ENCODE assay signal across 11 cellular contexts in genomic region chr4:188971125-188971524, GRCh38.
A peak's percentile ranks its signal among the peaks of the same experiment; 100 is the strongest.
DNase-seq lines count a peak whose midpoint lies in the region; ATAC-seq and TF ChIP-seq lines count a peak whose summit lies in the region.
"Had no signal": no experiment of that assay in that cellular context is flagged by ENCODE, and none has a peak within 500 bp of the region (broad histone marks: within the 10 kb centered on the region; RNA-seq: fewer than 3 reads in every experiment).

No MANE protein-coding gene starts in this region.

- no peak overlapping the region for H4K91ac ChIP-seq in neuronal stem cell (ENCODE audit: low read depth, low read length, poor library complexity)

- H3K27ac Mint-ChIP-seq in Calu3 (ENCODE audit: unreplicated experiment), result no peak overlapping the region
- H3K27ac Mint-ChIP-seq: activated naive CD8-positive, alpha-beta T cell treated with anti-CD3 and anti-CD28 coated beads, Interleukin-2, amount 10 ng/mL, durations not matched to agents 7 days and 5 days; T-helper 2 cell treated with Interferon-gamma antibody and Interleukin-4, amounts not matched to agents 5 μg/mL and 100 μg/mL, for 36 hours had no signal

- H3K4me1 Mint-ChIP-seq in Calu3 (ENCODE audit: low read depth, unreplicated experiment), result no peaks in the 10 kb centered on the region
- H3K4me1 Mint-ChIP-seq: activated naive CD8-positive, alpha-beta T cell treated with anti-CD3 and anti-CD28 coated beads, Interleukin-2, amount 10 ng/mL, durations not matched to agents 7 days and 5 days had no signal

- H3K4me3 ChIP-seq in adipocyte (ENCODE audit: low read length) (no peak overlapping the region), right lobe of liver (no peak overlapping the region), neuronal stem cell (ENCODE audit: low read length in 2 of 2) (no peak overlapping the region)
- H3K4me3 ChIP-seq: tibial artery had no signal

- H3K9me3 Mint-ChIP-seq in Calu3 (ENCODE audit: low read depth, unreplicated experiment), result no peaks in the 10 kb centered on the region

- intact Hi-C loops in Calu3 (cut with micrococcal nuclease; ENCODE audit: unreplicated experiment) (loop anchor here (10.0 kb wide), 2 partner anchors 154 to 234 kb away; no protein-coding TSS in a partner anchor), right lobe of liver (cut with DNase I) (no loop called here)

- TF ChIP-seq CTCF in Calu3 (IDR thresholded peaks at IDR 0.05; ENCODE audit: unreplicated experiment), result no peak
- TF ChIP-seq CTCF in right lobe of liver (IDR thresholded peaks at IDR 0.05), result peak; percentile 34 to 54 (median 44)

- no peaks in the 10 kb centered on the region for H3K27me3 Mint-ChIP-seq in Calu3 (ENCODE audit: unreplicated experiment)
- H3K27me3 Mint-ChIP-seq: activated naive CD8-positive, alpha-beta T cell treated with anti-CD3 and anti-CD28 coated beads, Interleukin-2, amount 10 ng/mL, durations not matched to agents 7 days and 5 days had no signal

- H3K9me3 ChIP-seq in adipocyte (ENCODE audit: control insufficient read depth, low read length) (no peaks in the 10 kb centered on the region), right lobe of liver (no peaks in the 10 kb centered on the region), neuronal stem cell (replicated peaks in 1 of 2; ENCODE audit: control insufficient read depth in 2 of 2, insufficient read depth in 1 of 2, low read depth in 1 of 2, low read length in 2 of 2) (peaks cover 0 to 2% of the 10 kb centered on the region in 2 donors)
- H3K9me3 ChIP-seq: tibial artery had no signal

- H4K8ac ChIP-seq in neuronal stem cell (ENCODE audit: low read depth, low read length), result no peak overlapping the region

- H3K27ac ChIP-seq in right lobe of liver, result no peak overlapping the region
- no peak overlapping the region for H3K27ac ChIP-seq in neuronal stem cell (replicated peaks; ENCODE audit: low read length)
- H3K27ac ChIP-seq: tibial artery had no signal

- TF ChIP-seq POLR2A in right lobe of liver (IDR thresholded peaks at IDR 0.05), result no peak

- H3K27me3 ChIP-seq in adipocyte (replicated peaks; ENCODE audit: control insufficient read depth, insufficient read depth, low read length), result no peaks in the 10 kb centered on the region
- H3K27me3 ChIP-seq in right lobe of liver, result no peaks in the 10 kb centered on the region
- H3K27me3 ChIP-seq in neuronal stem cell (ENCODE audit: control insufficient read depth in 3 of 3, insufficient read depth in 3 of 3, low read depth in 1 of 3, low read length in 3 of 3), result no peaks in the 10 kb centered on the region
- H3K27me3 ChIP-seq: tibial artery had no signal

- DNase-seq in Calu3, result peak; percentile 1
- DNase-seq in Kasumi-1 (lab: John Stamatoyannopoulos, UW), result peak; percentile 11 to 48
- peak; percentile 36 for DNase-seq in adipocyte (ENCODE audit: low read depth)
- no peak for DNase-seq in right lobe of liver
- DNase-seq in neuronal stem cell (ENCODE audit: low spot score), result no peak
- no peak for DNase-seq in cerebellar nuclear complex (lab: John Stamatoyannopoulos, UW)
- DNase-seq: activated naive CD8-positive, alpha-beta T cell treated with anti-CD3 and anti-CD28 coated beads, Interleukin-2, amount 10 ng/mL, durations not matched to agents 7 days and 5 days; tibial artery had no signal

- H3K79me1 ChIP-seq in neuronal stem cell (ENCODE audit: low read depth, low read length), result no peaks in the 10 kb centered on the region

- H3K36me3 ChIP-seq in adipocyte (ENCODE audit: control insufficient read depth, insufficient read depth, low read length, severe bottlenecking) (no peaks in the 10 kb centered on the region), right lobe of liver (no peaks in the 10 kb centered on the region), neuronal stem cell (replicated peaks in 1 of 2; ENCODE audit: control insufficient read depth in 2 of 2, insufficient read depth in 2 of 2, low read length in 2 of 2) (no peaks in the 10 kb centered on the region)
- H3K36me3 ChIP-seq: tibial artery had no signal

- no peak overlapping the region for H2AK5ac ChIP-seq in neuronal stem cell (ENCODE audit: low read depth, low read length)

- no peaks in the 10 kb centered on the region for H3K36me3 Mint-ChIP-seq in Calu3 (ENCODE audit: insufficient read depth, unreplicated experiment)
- H3K36me3 Mint-ChIP-seq: activated naive CD8-positive, alpha-beta T cell treated with anti-CD3 and anti-CD28 coated beads, Interleukin-2, amount 10 ng/mL, durations not matched to agents 7 days and 5 days had no signal

- no peak overlapping the region for H2BK5ac ChIP-seq in neuronal stem cell (ENCODE audit: low read length)

- H2BK120ac ChIP-seq in neuronal stem cell (ENCODE audit: low read depth, low read length), result no peak overlapping the region

- H3K4ac ChIP-seq in neuronal stem cell (ENCODE audit: low read length), result no peak overlapping the region

- no peak overlapping the region for H2BK15ac ChIP-seq in neuronal stem cell (ENCODE audit: low read length)

- H3K9ac ChIP-seq in adipocyte (ENCODE audit: low read length) (no peak overlapping the region), neuronal stem cell (ENCODE audit: low read depth, low read length, poor library complexity) (no peak overlapping the region)

- H2AFZ ChIP-seq in neuronal stem cell (ENCODE audit: low read length), result no peak overlapping the region

- no TSS peak for BruUV-seq in Calu3 (replicated peaks; lab: Mats Ljungman, UMichigan)

- peaks cover 3% of the 10 kb centered on the region for H3K4me1 ChIP-seq in adipocyte (ENCODE audit: control insufficient read depth, insufficient read depth, low read length)
- H3K4me1 ChIP-seq in right lobe of liver, result no peaks in the 10 kb centered on the region
- peaks cover 2 to 5% of the 10 kb centered on the region in 2 donors for H3K4me1 ChIP-seq in neuronal stem cell (ENCODE audit: control insufficient read depth in 2 of 2, insufficient read depth in 1 of 2, low read depth in 1 of 2, low read length in 2 of 2)
- H3K4me1 ChIP-seq: tibial artery had no signal

- 19% methylated on average over 3 of the region's 3 CpGs for WGBS in right lobe of liver (ENCODE audit: insufficient coverage, low coverage, low lambda C conversion rate, missing lambda C conversion rate)
- WGBS in neuronal stem cell (ENCODE audit: extremely low coverage in 2 of 2, insufficient read length in 2 of 2, insufficient replicate concordance in 1 of 2), 2 donors, result no CpG with 5 or more reads among the region's 3 CpGs

- H3K4me3 Mint-ChIP-seq in Calu3 (ENCODE audit: low read depth, unreplicated experiment), result no peak overlapping the region
- H3K4me3 Mint-ChIP-seq: activated naive CD8-positive, alpha-beta T cell treated with anti-CD3 and anti-CD28 coated beads, Interleukin-2, amount 10 ng/mL, durations not matched to agents 7 days and 5 days; T-helper 2 cell treated with Interferon-gamma antibody and Interleukin-4, amounts not matched to agents 5 μg/mL and 100 μg/mL, for 36 hours had no signal

- H2BK12ac ChIP-seq in neuronal stem cell (ENCODE audit: low read length), result no peak overlapping the region

- ATAC-seq in right lobe of liver, result peak; percentile 58 to 70 (median 60)
- ATAC-seq in GM18861 (IDR thresholded peaks at IDR 0.05; ENCODE audit: unreplicated experiment), result no peak
- ATAC-seq in GM18502 (IDR thresholded peaks at IDR 0.05; ENCODE audit: poor library complexity, unreplicated experiment), result no peak

- H3K14ac ChIP-seq in neuronal stem cell (ENCODE audit: low read length), result no peak overlapping the region

- no peak overlapping the region for H3K23ac ChIP-seq in neuronal stem cell (ENCODE audit: low read depth, low read length, poor library complexity)

- CTCF ChIA-PET in Calu3 (lab: Charles Lee), result no interaction called here

- H3K4me2 ChIP-seq in neuronal stem cell (ENCODE audit: insufficient read depth, low read length, poor library complexity, severe bottlenecking), result no peak overlapping the region

- no peak overlapping the region for H3K18ac ChIP-seq in neuronal stem cell (ENCODE audit: low read length)

Comparison
In these comparisons a context has a peak if more than half of its experiments do, and no peak if none do; other contexts are left out.
1. DNase-seq: peak in Calu3 (single experiment), Kasumi-1 (2 of 2) and adipocyte (single experiment); none in right lobe of liver (0 of 3), neuronal stem cell (single experiment) and cerebellar nuclear complex (0 of 2).
2. ATAC-seq: peak in right lobe of liver (4 of 4); none in GM18861 (single experiment) and GM18502 (single experiment).